33 cellular contexts compared by ENCODE assay signal in genomic region chr2:159427048-159427447, GRCh38.
"Had no signal": no experiment of that assay in that cellular context is flagged by ENCODE, and none has a peak within 500 bp of the region (broad histone marks: within the 10 kb centered on the region; RNA-seq: fewer than 3 reads in every experiment).

No MANE protein-coding gene starts in this region.

- H3K27ac ChIP-seq: KMS-11, Peyer's patch, SJSA1, VCaP had no signal

- H3K27me3 ChIP-seq: Peyer's patch, SJSA1 had no signal

- H3K36me3 ChIP-seq: SJSA1 had no signal

- H3K4me1 Mint-ChIP-seq: activated B cell treated with CpG ODN at 0.5 μM for 24 hours; activated naive CD8-positive, alpha-beta T cell treated with anti-CD3 and anti-CD28 coated beads, Interleukin-2, amount 50 U/mL, for 24 hours; brain; T-helper 17 cell had no signal

- H3K27me3 Mint-ChIP-seq: activated B cell treated with CpG ODN at 0.5 μM for 24 hours; activated CD4-positive, alpha-beta memory T cell treated with anti-CD3 and anti-CD28 coated beads, Interleukin-2, amount 10 ng/mL, durations not matched to agents 7 days and 5 days; activated CD8-positive, alpha-beta memory T cell treated with anti-CD3 and anti-CD28 coated beads, Interleukin-2, amount 10 ng/mL, durations not matched to agents 7 days and 5 days; activated naive CD4-positive, alpha-beta T cell treated with anti-CD3 and anti-CD28 coated beads, Interleukin-2, amount 10 ng/mL, durations not matched to agents 7 days and 5 days; activated naive CD8-positive, alpha-beta T cell; activated naive CD8-positive, alpha-beta T cell treated with anti-CD3 and anti-CD28 coated beads, Interleukin-2, amount 50 U/mL, for 24 hours; brain; T-cell; T-helper 17 cell had no signal

- H3K27ac Mint-ChIP-seq: activated B cell treated with CpG ODN at 0.5 μM for 24 hours; activated CD4-positive, alpha-beta memory T cell treated with anti-CD3 and anti-CD28 coated beads, Interleukin-2, amount 10 ng/mL, durations not matched to agents 7 days and 5 days; activated CD8-positive, alpha-beta memory T cell treated with anti-CD3 and anti-CD28 coated beads, Interleukin-2, amount 10 ng/mL, durations not matched to agents 7 days and 5 days; activated naive CD4-positive, alpha-beta T cell treated with anti-CD3 and anti-CD28 coated beads, Interleukin-2, amount 10 ng/mL, durations not matched to agents 7 days and 5 days; activated naive CD8-positive, alpha-beta T cell; activated naive CD8-positive, alpha-beta T cell treated with anti-CD3 and anti-CD28 coated beads, Interleukin-2, amount 50 U/mL, for 24 hours; T-cell; T-helper 17 cell had no signal

- H3K4me3 Mint-ChIP-seq: activated B cell treated with CpG ODN at 0.5 μM for 24 hours; activated CD4-positive, alpha-beta memory T cell treated with anti-CD3 and anti-CD28 coated beads, Interleukin-2, amount 10 ng/mL, durations not matched to agents 7 days and 5 days; activated CD8-positive, alpha-beta memory T cell treated with anti-CD3 and anti-CD28 coated beads, Interleukin-2, amount 10 ng/mL, durations not matched to agents 7 days and 5 days; activated naive CD4-positive, alpha-beta T cell treated with anti-CD3 and anti-CD28 coated beads, Interleukin-2, amount 10 ng/mL, durations not matched to agents 7 days and 5 days; activated naive CD8-positive, alpha-beta T cell; activated naive CD8-positive, alpha-beta T cell treated with anti-CD3 and anti-CD28 coated beads, Interleukin-2, amount 50 U/mL, for 24 hours; brain; T-cell; T-helper 17 cell had no signal

- DNase-seq: activated B cell treated with CpG ODN at 0.5 μM for 24 hours; activated CD4-positive, alpha-beta memory T cell treated with anti-CD3 and anti-CD28 coated beads, Interleukin-2, amount 10 ng/mL, durations not matched to agents 7 days and 5 days; activated CD4-positive, alpha-beta T cell treated with anti-CD3 and anti-CD28 coated beads for 1 hour; activated CD4-positive, alpha-beta T cell treated with anti-CD3 and anti-CD28 coated beads for 48 hours; activated CD8-positive, alpha-beta memory T cell treated with anti-CD3 and anti-CD28 coated beads for 24 hours; activated CD8-positive, alpha-beta memory T cell treated with anti-CD3 and anti-CD28 coated beads, Interleukin-2, amount 10 ng/mL, durations not matched to agents 7 days and 5 days; activated CD8-positive, alpha-beta memory T cell treated with anti-CD3 and anti-CD28 coated beads, Interleukin-2, amount 50 U/mL, for 48 hours; activated effector memory CD4-positive, alpha-beta T cell treated with Interleukin-2 at 50 U/mL for 16 hours; activated naive CD4-positive, alpha-beta T cell treated with anti-CD3 and anti-CD28 coated beads, Interleukin-2, amount 10 ng/mL, durations not matched to agents 7 days and 5 days; activated naive CD8-positive, alpha-beta T cell treated with anti-CD3 and anti-CD28 coated beads, Interleukin-2, amount 50 U/mL, for 24 hours; activated T-cell treated with anti-CD3 and anti-CD28 coated beads, Interleukin-2, amount 50 U/mL, for 48 hours; anterior cingulate cortex; caudate nucleus; cerebellar nuclear complex; NCI-H1105; NCI-H1417 treated with DMSO at 0.1 percent for 48 hours; NCI-H1930; NCI-H345; NCI-H524 treated with DMSO at 0.1 percent for 48 hours; NK-92 treated with Interleukin-12 subunit alpha and Interleukin-12 subunit beta, amount 100 ng/mL, for 24 hours; PC-3; Peyer's patch; RPMI8226; SHP77 treated with DMSO at 0.1 percent for 48 hours; T-cell; T-helper 17 cell; T-helper 9 cell had no signal

- H3K9ac ChIP-seq: KMS-11 had no signal

- H3K36me3 Mint-ChIP-seq: activated naive CD4-positive, alpha-beta T cell treated with anti-CD3 and anti-CD28 coated beads, Interleukin-2, amount 10 ng/mL, durations not matched to agents 7 days and 5 days had no signal

- H3K9me3 ChIP-seq: Peyer's patch, SJSA1 had no signal

- H3K4me1 ChIP-seq: Peyer's patch, SJSA1 had no signal

- H3K4me2 ChIP-seq: KMS-11 had no signal

- H3K4me3 ChIP-seq: Peyer's patch, SJSA1 had no signal

- H3K9me3 Mint-ChIP-seq: activated CD4-positive, alpha-beta memory T cell treated with anti-CD3 and anti-CD28 coated beads, Interleukin-2, amount 10 ng/mL, durations not matched to agents 7 days and 5 days; activated naive CD4-positive, alpha-beta T cell treated with anti-CD3 and anti-CD28 coated beads, Interleukin-2, amount 10 ng/mL, durations not matched to agents 7 days and 5 days; activated naive CD8-positive, alpha-beta T cell treated with anti-CD3 and anti-CD28 coated beads, Interleukin-2, amount 50 U/mL, for 24 hours had no signal

- ATAC-seq: activated CD8-positive, alpha-beta memory T cell treated with anti-CD3 and anti-CD28 coated beads, Interleukin-2, amount 10 ng/mL, durations not matched to agents 7 days and 5 days; activated naive CD8-positive, alpha-beta T cell treated with anti-CD3 and anti-CD28 coated beads, Interleukin-2, amount 50 U/mL, for 24 hours; PC-3; SK-N-SH treated with all-trans-retinoic acid at 6 μM for 48 hours; T-cell; T-helper 17 cell had no signal
